30 cellular contexts compared by ENCODE assay signal in genomic region chr18:63637703-63638102, GRCh38. TPM values are rescaled to one million over a fixed set of nuclear protein-coding genes. Genes with fewer than 3 reads are reported as not detected.
DNase-seq lines count a peak whose midpoint lies in the region; ATAC-seq, FAIRE-seq and TF ChIP-seq lines count a peak whose summit lies in the region.
"Had no signal": no experiment of that assay in that cellular context is flagged by ENCODE, and none has a peak within 500 bp of the region (broad histone marks: within the 10 kb centered on the region; RNA-seq: fewer than 3 reads in every experiment).

No MANE protein-coding gene starts in this region.

- no peaks in the 10 kb centered on the region for H4K20me1 ChIP-seq in astrocyte (ENCODE audit: insufficient read depth, low read length)
- H4K20me1 ChIP-seq: BLaER1 had no signal

- H3K36me3 ChIP-seq in astrocyte (ENCODE audit: insufficient read depth, low read length) = no peaks in the 10 kb centered on the region
- no peaks in the 10 kb centered on the region for H3K36me3 ChIP-seq in esophagus muscularis mucosa
- H3K36me3 ChIP-seq: BE2C, BLaER1 had no signal

- no peak overlapping the region for H3K4me3 Mint-ChIP-seq in astrocyte (ENCODE audit: unreplicated experiment)
- H3K4me3 Mint-ChIP-seq: CD14-positive monocyte; CD4-positive, alpha-beta memory T cell; CD4-positive, CD25-positive, alpha-beta regulatory T cell; CD8-positive, alpha-beta memory T cell had no signal

- no peaks in the 10 kb centered on the region for H3K27me3 Mint-ChIP-seq in astrocyte (ENCODE audit: low read depth, unreplicated experiment)
- H3K27me3 Mint-ChIP-seq: CD4-positive, alpha-beta memory T cell; CD4-positive, CD25-positive, alpha-beta regulatory T cell; CD8-positive, alpha-beta memory T cell had no signal

- no peak overlapping the region for H3K9ac ChIP-seq in astrocyte (ENCODE audit: low read length)
- H3K9ac ChIP-seq: BLaER1 had no signal

- H3K79me2 ChIP-seq in astrocyte (ENCODE audit: insufficient read depth, low read length) = no peaks in the 10 kb centered on the region

- H3K4me2 ChIP-seq in astrocyte (ENCODE audit: low read length) = no peak overlapping the region
- H3K4me2 ChIP-seq: BLaER1 had no signal

- no peaks in the 10 kb centered on the region for H3K36me3 Mint-ChIP-seq in astrocyte (ENCODE audit: low read depth, unreplicated experiment)
- H3K36me3 Mint-ChIP-seq: CD14-positive monocyte; CD4-positive, alpha-beta memory T cell; CD4-positive, CD25-positive, alpha-beta regulatory T cell; CD8-positive, alpha-beta memory T cell had no signal

- no peaks in the 10 kb centered on the region for H3K4me1 ChIP-seq in astrocyte (ENCODE audit: insufficient read depth, low read length)
- H3K4me1 ChIP-seq in esophagus muscularis mucosa = no peaks in the 10 kb centered on the region
- H3K4me1 ChIP-seq: BE2C, BLaER1 had no signal

- H3K27ac ChIP-seq in astrocyte (ENCODE audit: low read depth, low read length) (no peak overlapping the region), esophagus muscularis mucosa (replicated peaks in 1 of 4) (no peak overlapping the region)
- H3K27ac ChIP-seq: BLaER1 had no signal

- H3K27me3 ChIP-seq in astrocyte (ENCODE audit: insufficient read depth, low read length) (no peaks in the 10 kb centered on the region), esophagus muscularis mucosa (no peaks in the 10 kb centered on the region)
- H3K27me3 ChIP-seq: BE2C, BLaER1 had no signal

- peaks cover 7% of the 10 kb centered on the region for H3K4me1 Mint-ChIP-seq in astrocyte (ENCODE audit: low read depth, unreplicated experiment)
- H3K4me1 Mint-ChIP-seq: CD14-positive monocyte; CD4-positive, alpha-beta memory T cell; CD4-positive, CD25-positive, alpha-beta regulatory T cell; CD8-positive, alpha-beta memory T cell had no signal

- H3K4me3 ChIP-seq in astrocyte (ENCODE audit: insufficient read depth, low read depth, low read length) (no peak overlapping the region), esophagus muscularis mucosa (no peak overlapping the region)
- H3K4me3 ChIP-seq: BLaER1 had no signal

- DNase-seq in GM12892 (ENCODE audit: insufficient read length) (no peak), astrocyte (ENCODE audit: low read depth) (no peak), esophagus muscularis mucosa (ENCODE audit: extremely low spot score) (peak; percentile 60), NCI-H510A (lab: John Stamatoyannopoulos, UW) (no peak), NCI-H524 treated with DMSO at 0.1 percent for 48 hours (lab: John Stamatoyannopoulos, UW) (no peak)
- DNase-seq: 8988T; ACHN; BE2C; C1 segment of cervical spinal cord; CD4-positive, alpha-beta memory T cell; CD4-positive, CD25-positive, alpha-beta regulatory T cell; CD8-positive, alpha-beta memory T cell; COR-L47; DMS 273 treated with DMSO at 0.1 percent for 48 hours; DMS153; DMS53; DMS79; DND-41; EL; GDM1 had no signal

- TF ChIP-seq CTCF in astrocyte (IDR thresholded peaks at IDR 0.05; ENCODE audit: insufficient read depth, low read depth, low read length) (no peak), esophagus muscularis mucosa (IDR thresholded peaks at IDR 0.05) (no peak)

- peaks cover under 1% of the 10 kb centered on the region for H3K9me3 Mint-ChIP-seq in astrocyte (ENCODE audit: unreplicated experiment)
- H3K9me3 Mint-ChIP-seq: CD4-positive, alpha-beta memory T cell had no signal

- H3K27ac Mint-ChIP-seq in astrocyte (ENCODE audit: unreplicated experiment) = no peak overlapping the region
- H3K27ac Mint-ChIP-seq: CD14-positive monocyte; CD4-positive, alpha-beta memory T cell; CD4-positive, CD25-positive, alpha-beta regulatory T cell; CD8-positive, alpha-beta memory T cell had no signal

- FAIRE-seq in GM12892 (lab: Jason Lieb, UNC) (peak; percentile 76), astrocyte (lab: Jason Lieb, UNC) (peak; percentile 58)
- FAIRE-seq: A204.1, GM12891, GM18507 had no signal

- no peak for TF ChIP-seq EP300 in esophagus muscularis mucosa (IDR thresholded peaks at IDR 0.05)

- TF ChIP-seq POLR2A in GM12892 (IDR thresholded peaks at IDR 0.05; ENCODE audit: low read depth, low read length) = no peak
- no peak for TF ChIP-seq POLR2A in esophagus muscularis mucosa (IDR thresholded peaks at IDR 0.05; ENCODE audit: low read depth)

- WGBS in esophagus muscularis mucosa = 85% methylated on average over 6 of the region's 6 CpGs

- H2AFZ ChIP-seq in astrocyte (ENCODE audit: low read depth, low read length) = no peak overlapping the region

- no peak for ATAC-seq in GM21717 (IDR thresholded peaks at IDR 0.05; ENCODE audit: unreplicated experiment)

- intact Hi-C loops in esophagus muscularis mucosa (cut with DNase I) = no loop called here

- H3K9me3 ChIP-seq in astrocyte (ENCODE audit: insufficient read depth, low read depth, low read length) = no peaks in the 10 kb centered on the region
- H3K9me3 ChIP-seq in esophagus muscularis mucosa = peaks cover 0 to 6% (median 0%) of the 10 kb centered on the region in 4 donors
- H3K9me3 ChIP-seq: BE2C, BLaER1 had no signal

RNA-seq across cellular contexts. Expression of gene SERPINB4, which starts 6.4 kb away (rescaled TPM):
- 0.23 TPM for polyA plus RNA-seq in GM12892 (2012; ENCODE audit: missing spikeins)
- total RNA-seq in astrocyte (not detected in 2 replicates), esophagus muscularis mucosa (not detected)
- total RNA-seq: A673; CD4-positive, alpha-beta memory T cell; CD4-positive, CD25-positive, alpha-beta regulatory T cell; CD8-positive, alpha-beta memory T cell; Daoy; G401 had no signal
- polyA plus RNA-seq: AG04450; CD14-positive monocyte; CD4-positive, alpha-beta memory T cell; CD4-positive, CD25-positive, alpha-beta regulatory T cell; CD8-positive, alpha-beta memory T cell had no signal

RNA-seq across cellular contexts. Expression of gene SERPINB3, which starts 24.0 kb away (rescaled TPM):
- not detected for polyA plus RNA-seq in GM12892 (2012; ENCODE audit: missing spikeins)
- total RNA-seq in astrocyte (not detected in 2 replicates), esophagus muscularis mucosa (not detected)
- total RNA-seq: A673; CD4-positive, alpha-beta memory T cell; CD4-positive, CD25-positive, alpha-beta regulatory T cell; CD8-positive, alpha-beta memory T cell; Daoy; G401 had no signal
- polyA plus RNA-seq: AG04450; CD14-positive monocyte; CD4-positive, alpha-beta memory T cell; CD4-positive, CD25-positive, alpha-beta regulatory T cell; CD8-positive, alpha-beta memory T cell had no signal

RNA-seq across cellular contexts. Expression of gene SERPINB13, which starts 50.6 kb away (rescaled TPM):
- not detected for polyA plus RNA-seq in GM12892 (2012; ENCODE audit: missing spikeins)
- total RNA-seq in astrocyte (not detected in 2 replicates), esophagus muscularis mucosa (not detected)
- total RNA-seq: CD4-positive, alpha-beta memory T cell; CD4-positive, CD25-positive, alpha-beta regulatory T cell; CD8-positive, alpha-beta memory T cell; Daoy; G401 had no signal
- polyA plus RNA-seq: AG04450; CD14-positive monocyte; CD4-positive, alpha-beta memory T cell; CD4-positive, CD25-positive, alpha-beta regulatory T cell; CD8-positive, alpha-beta memory T cell had no signal
